In genomic region chr3:70861855-70862254, GRCh38 we compare ENCODE assay signal across 13 cellular contexts.
DNase-seq lines count a peak whose midpoint lies in the region; ATAC-seq and TF ChIP-seq lines count a peak whose summit lies in the region.
"Had no signal": no experiment of that assay in that cellular context is flagged by ENCODE, and none has a peak within 500 bp of the region (broad histone marks: within the 10 kb centered on the region; RNA-seq: fewer than 3 reads in every experiment).

No MANE protein-coding gene starts in this region.

- H3K9me3 Mint-ChIP-seq in activated T-cell treated with anti-CD3 and anti-CD28 coated beads, Interleukin-2, amount 50 U/mL, for 72 hours, result peaks cover 0 to 4% of the 10 kb centered on the region in 2 donors
- H3K9me3 Mint-ChIP-seq: activated CD4-positive, alpha-beta memory T cell treated with anti-CD3 and anti-CD28 coated beads, Interleukin-2, amount 10 ng/mL, durations not matched to agents 7 days and 5 days had no signal

- H3K4me3 ChIP-seq in breast epithelium (no peak overlapping the region), right cardiac atrium (ENCODE audit: low read length) (no peak overlapping the region), aorta (ENCODE audit: low read length in 2 of 2) (no peak overlapping the region)
- H3K4me3 ChIP-seq: tibial artery had no signal

- DNase-seq in activated T-cell treated with anti-CD3 and anti-CD28 coated beads, Interleukin-2, amount 50 U/mL, for 72 hours, result no peak
- no peak for DNase-seq in activated T-cell treated with anti-CD3 and anti-CD28 coated beads, Interleukin-2, amount 50 U/mL, for 48 hours
- DNase-seq in breast epithelium (ENCODE audit: low spot score in 2 of 2) (no peak), right cardiac atrium (no peak), aorta (no peak), NCI-H82 treated with DMSO at 0.1 percent for 48 hours (lab: John Stamatoyannopoulos, UW; ENCODE audit: unreplicated experiment) (no peak)
- DNase-seq in stimulated activated naive CD4-positive, alpha-beta T cell treated with Interleukin-2 at 50 U/mL for 16 hours (lab: John Stamatoyannopoulos, UW), result no peak
- DNase-seq: 8988T; activated CD4-positive, alpha-beta memory T cell treated with anti-CD3 and anti-CD28 coated beads, Interleukin-2, amount 10 ng/mL, durations not matched to agents 7 days and 5 days; effector CD8-positive, alpha-beta T cell; NCI-H1105; tibial artery had no signal

- no peak overlapping the region for H3K4me3 Mint-ChIP-seq in activated T-cell treated with anti-CD3 and anti-CD28 coated beads, Interleukin-2, amount 50 U/mL, for 72 hours
- H3K4me3 Mint-ChIP-seq: activated CD4-positive, alpha-beta memory T cell treated with anti-CD3 and anti-CD28 coated beads, Interleukin-2, amount 10 ng/mL, durations not matched to agents 7 days and 5 days had no signal

- no peaks in the 10 kb centered on the region for H3K27me3 ChIP-seq in breast epithelium
- H3K27me3 ChIP-seq in right cardiac atrium (ENCODE audit: control insufficient read depth, insufficient read depth), result no peaks in the 10 kb centered on the region
- H3K27me3 ChIP-seq in aorta (ENCODE audit: control insufficient read depth in 1 of 2, insufficient read depth in 2 of 2, low read length in 1 of 2), result no peaks in the 10 kb centered on the region
- H3K27me3 ChIP-seq: tibial artery had no signal

- WGBS in right cardiac atrium, result 57% methylated on average over 2 of the region's 2 CpGs
- WGBS in aorta, 2 donors, result 74 to 81% methylated on average over 2 of the region's 2 CpGs

- H3K27me3 Mint-ChIP-seq in activated T-cell treated with anti-CD3 and anti-CD28 coated beads, Interleukin-2, amount 50 U/mL, for 72 hours (ENCODE audit: low read depth), result peaks cover 66% of the 10 kb centered on the region

- H3K9me3 ChIP-seq in breast epithelium (no peaks in the 10 kb centered on the region), right cardiac atrium (ENCODE audit: control insufficient read depth, low read length) (no peaks in the 10 kb centered on the region), aorta (ENCODE audit: control insufficient read depth, low read length) (no peaks in the 10 kb centered on the region)
- H3K9me3 ChIP-seq: tibial artery had no signal

- no peak for TF ChIP-seq POLR2A in breast epithelium (IDR thresholded peaks at IDR 0.05)

- no peak for ATAC-seq in activated T-cell treated with anti-CD3 and anti-CD28 coated beads, Interleukin-2, amount 50 U/mL, for 72 hours (replicated peaks in 1 of 2)
- ATAC-seq in right cardiac atrium, result peak; percentile 50 to 65
- ATAC-seq in aorta (ENCODE audit: low FRiP score), result peak; percentile 65
- ATAC-seq in HG03520 (IDR thresholded peaks at IDR 0.05; ENCODE audit: unreplicated experiment), result no peak

- no peak for TF ChIP-seq CTCF in breast epithelium (IDR thresholded peaks at IDR 0.05)

- H3K27ac ChIP-seq in breast epithelium (peak overlapping the region; percentile 18 to 77), right cardiac atrium (ENCODE audit: low read length) (no peak overlapping the region), aorta (ENCODE audit: low read depth in 1 of 2, low read length in 2 of 2) (no peak overlapping the region)

- H3K27ac Mint-ChIP-seq in activated T-cell treated with anti-CD3 and anti-CD28 coated beads, Interleukin-2, amount 50 U/mL, for 72 hours, result peak overlapping the region; percentile 64
- H3K27ac Mint-ChIP-seq: activated CD4-positive, alpha-beta memory T cell treated with anti-CD3 and anti-CD28 coated beads, Interleukin-2, amount 10 ng/mL, durations not matched to agents 7 days and 5 days had no signal

- H3K36me3 ChIP-seq in breast epithelium, result no peaks in the 10 kb centered on the region
- H3K36me3 ChIP-seq in aorta (ENCODE audit: control insufficient read depth in 1 of 2, insufficient read depth in 2 of 2, low read length in 1 of 2), result no peaks in the 10 kb centered on the region
- H3K36me3 ChIP-seq: tibial artery had no signal

- H3K4me1 ChIP-seq in breast epithelium (no peaks in the 10 kb centered on the region), right cardiac atrium (ENCODE audit: control insufficient read depth, insufficient read depth, low read length) (peaks cover 2% of the 10 kb centered on the region), aorta (ENCODE audit: control insufficient read depth in 1 of 2, insufficient read depth in 2 of 2, low read length in 2 of 2) (peaks cover 0 to 5% of the 10 kb centered on the region in 2 donors)

- H3K36me3 Mint-ChIP-seq in activated T-cell treated with anti-CD3 and anti-CD28 coated beads, Interleukin-2, amount 50 U/mL, for 72 hours (ENCODE audit: insufficient read depth in 2 of 2), result peaks cover 0 to 3% of the 10 kb centered on the region in 2 donors

- intact Hi-C loops in breast epithelium (cut with DNase I; ENCODE audit: low total_unique reads), result no loop called here
- intact Hi-C loops in right cardiac atrium (cut with DNase I), result no loop called here
- intact Hi-C loops in aorta (cut with DNase I), result no loop called here

- peaks cover 25% of the 10 kb centered on the region for H3K4me1 Mint-ChIP-seq in activated T-cell treated with anti-CD3 and anti-CD28 coated beads, Interleukin-2, amount 50 U/mL, for 72 hours (ENCODE audit: low read depth)

Comparison
In these comparisons a context has a peak if more than half of its experiments do, and no peak if none do; other contexts are left out.
1. ATAC-seq: peak in right cardiac atrium (2 of 2) and aorta (single experiment); none in activated T-cell treated with anti-CD3 and anti-CD28 coated beads, Interleukin-2, amount 50 U/mL, for 72 hours (0 of 2) and HG03520 (single experiment).
2. H3K27ac ChIP-seq: peak in breast epithelium (2 of 2); none in right cardiac atrium (single experiment) and aorta (0 of 2).